In the genomic region with DNA sequence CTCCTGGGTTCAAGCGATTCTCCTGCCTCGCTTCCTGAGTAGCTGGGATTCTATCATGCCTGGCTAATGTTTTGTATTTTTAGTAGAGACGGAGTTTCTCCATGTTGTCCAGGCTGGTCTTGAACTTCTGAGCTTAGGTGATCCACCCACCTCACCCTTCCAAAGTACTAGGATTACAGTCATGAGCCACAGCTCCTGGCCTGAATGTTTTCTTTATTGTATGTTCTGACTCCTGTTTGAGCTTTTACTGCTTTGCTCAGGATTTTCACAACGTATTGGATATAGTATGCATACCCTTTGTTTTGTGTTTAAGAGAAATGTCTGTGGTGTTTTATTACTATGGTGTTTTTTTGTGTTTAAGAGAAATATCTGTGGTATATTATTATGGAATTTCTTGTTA, we compare ENCODE assay signal across 10 cellular contexts. TPM values are rescaled to one million over a fixed set of nuclear protein-coding genes. Genes with fewer than 3 reads are reported as not detected.
A peak's percentile ranks its signal among the peaks of the same experiment; 100 is the strongest.
DNase-seq lines count a peak whose midpoint lies in the region; ATAC-seq, FAIRE-seq and TF ChIP-seq lines count a peak whose summit lies in the region.
"Had no signal": no experiment of that assay in that cellular context is flagged by ENCODE, and none has a peak within 500 bp of the region (broad histone marks: within the 10 kb centered on the region; RNA-seq: fewer than 3 reads in every experiment).

No MANE protein-coding gene starts in this region.

- no TSS peak for BruUV-seq in GM12878 (replicated peaks; lab: Mats Ljungman, UMichigan)

- peak overlapping the region; percentile 6 to 85 (median 68) for H3K4me3 Mint-ChIP-seq in CD4-positive, alpha-beta memory T cell
- peak overlapping the region; percentile 86 for H3K4me3 Mint-ChIP-seq in natural killer cell treated with Interleukin-12 subunit alpha and Interleukin-12 subunit beta and Interleukin-15 and Interleukin-18, amount 100 ng/mL, for 72 hours

- H3K36me3 Mint-ChIP-seq in CD4-positive, alpha-beta memory T cell, result peaks cover 4 to 25% of the 10 kb centered on the region in 2 donors
- H3K36me3 Mint-ChIP-seq in natural killer cell treated with Interleukin-12 subunit alpha and Interleukin-12 subunit beta and Interleukin-15 and Interleukin-18, amount 100 ng/mL, for 72 hours, result peaks cover 10% of the 10 kb centered on the region

- no peaks in the 10 kb centered on the region for H3K9me3 ChIP-seq in CD4-positive, alpha-beta memory T cell (ENCODE audit: control insufficient read depth in 1 of 2, low read length in 2 of 2)
- peaks cover 2% of the 10 kb centered on the region; the same call in 1 of the 2 replicates for H3K9me3 ChIP-seq in HAP-1
- H3K9me3 ChIP-seq in GM12878 (replicated peaks; ENCODE audit: control insufficient read depth, insufficient read depth, low read length), result peaks cover 28% of the 10 kb centered on the region
- H3K9me3 ChIP-seq in gastrocnemius medialis, result no peaks in the 10 kb centered on the region

- H3K27ac ChIP-seq in CD4-positive, alpha-beta memory T cell (ENCODE audit: low read depth, low read length), result peak overlapping the region; percentile 39
- H3K27ac ChIP-seq in GM12878 (ENCODE audit: control insufficient read depth, insufficient read depth) (peak overlapping the region; percentile 77; the same call in 1 of the 2 replicates), gastrocnemius medialis (no peak overlapping the region)

- peaks cover 95% of the 10 kb centered on the region for H3K79me2 ChIP-seq in GM12878 (ENCODE audit: control insufficient read depth, insufficient read depth, low read length)

- SMC1A ChIA-PET in GM12878 (lab: Charles Lee; ENCODE audit: uncharacterized antibody, unreplicated experiment), result interaction anchor here (0.7 to 2.7 kb wide), 12 partner anchors 8 to 218 kb away, joined by 4 to 29 read pairs (median 8); a partner anchor contains a TSS

- H3K36me3 ChIP-seq in CD4-positive, alpha-beta memory T cell (ENCODE audit: insufficient read depth, low read length), result no peaks in the 10 kb centered on the region
- H3K36me3 ChIP-seq in HAP-1 (replicated peaks) (no peaks in the 10 kb centered on the region), GM12878 (ENCODE audit: control insufficient read depth in 2 of 2, insufficient read depth in 2 of 2, low read length in 1 of 2) (no peaks in the 10 kb centered on the region), H7 (replicated peaks; ENCODE audit: control insufficient read depth, insufficient read depth, low read length) (no peaks in the 10 kb centered on the region; the same call in 1 of the 2 replicates), gastrocnemius medialis (no peaks in the 10 kb centered on the region)
- H3K36me3 ChIP-seq: tibial artery had no signal

- WGBS in GM12878 (ENCODE audit: insufficient coverage, insufficient replicate concordance, low lambda C conversion rate, missing lambda C conversion rate), result 56% methylated on average over 2 of the region's 4 CpGs

- H3K4me1 Mint-ChIP-seq in CD4-positive, alpha-beta memory T cell, result peaks cover 49 to 82% (median 71%) of the 10 kb centered on the region in 4 donors
- peaks cover 54 to 71% of the 10 kb centered on the region in 2 donors for H3K4me1 Mint-ChIP-seq in natural killer cell treated with Interleukin-12 subunit alpha and Interleukin-12 subunit beta and Interleukin-15 and Interleukin-18, amount 100 ng/mL, for 72 hours (ENCODE audit: low read depth in 2 of 2)

- no peak overlapping the region for H3K9ac ChIP-seq in GM12878 (ENCODE audit: control insufficient read depth, insufficient read depth, low read length)

- H3K4me3 ChIP-seq in CD4-positive, alpha-beta memory T cell (ENCODE audit: low read length in 2 of 2), result no peak overlapping the region
- H3K4me3 ChIP-seq in HAP-1 (no peak overlapping the region), GM12878 (no peak overlapping the region), H7 (ENCODE audit: insufficient read depth, low read depth, low read length) (no peak overlapping the region), gastrocnemius medialis (no peak overlapping the region)
- H3K4me3 ChIP-seq: tibial artery had no signal

- no peak for TF ChIP-seq POLR2A in GM12878 (IDR thresholded peaks at IDR 0.05; ENCODE audit: low read depth, low read length)
- TF ChIP-seq POLR2A in gastrocnemius medialis (IDR thresholded peaks at IDR 0.05), result no peak

- TF ChIP-seq EP300 in GM12878 (IDR thresholded peaks at IDR 0.05; ENCODE audit: borderline replicate concordance in 1 of 2, control insufficient read depth in 1 of 2, low read depth in 2 of 2, low read length in 2 of 2), result no peak

- peak overlapping the region; percentile 62 to 95 (median 91) for H3K27ac Mint-ChIP-seq in CD4-positive, alpha-beta memory T cell
- H3K27ac Mint-ChIP-seq in natural killer cell treated with Interleukin-12 subunit alpha and Interleukin-12 subunit beta and Interleukin-15 and Interleukin-18, amount 100 ng/mL, for 72 hours, result peak overlapping the region; percentile 84 to 93

- no peak overlapping the region for H2AFZ ChIP-seq in GM12878 (ENCODE audit: control insufficient read depth, low read depth, low read length)

- no peak for DNase-seq in CD4-positive, alpha-beta memory T cell
- DNase-seq in HAP-1 (ENCODE audit: low spot score in 2 of 2) (peak; percentile 19 to 54), GM12878 (ENCODE audit: low read depth, low spot score) (no peak), H7 (no peak), gastrocnemius medialis (no peak)
- no peak for DNase-seq in natural killer cell treated with Interleukin-12 subunit alpha and Interleukin-12 subunit beta and Interleukin-15 and Interleukin-18, amount 100 ng/mL, for 72 hours (ENCODE audit: low spot score)
- DNase-seq: NCI-H1417 treated with DMSO at 0.1 percent for 48 hours, T-helper 9 cell, tibial artery had no signal

- H3K4me1 ChIP-seq in CD4-positive, alpha-beta memory T cell (ENCODE audit: insufficient read depth, low read length), result peaks cover 98% of the 10 kb centered on the region
- H3K4me1 ChIP-seq in HAP-1, result peaks cover 20% of the 10 kb centered on the region
- peaks cover 3% of the 10 kb centered on the region; the same call in 1 of the 2 replicates for H3K4me1 ChIP-seq in GM12878 (ENCODE audit: control insufficient read depth, insufficient read depth, low read length)
- peaks cover 20 to 24% of the 10 kb centered on the region in 2 donors for H3K4me1 ChIP-seq in gastrocnemius medialis

- H4K20me1 ChIP-seq in GM12878 (ENCODE audit: control insufficient read depth, insufficient read depth), result no peaks in the 10 kb centered on the region

- FAIRE-seq in GM12878 (lab: Jason Lieb, UNC), result no peak

- CTCF ChIA-PET in CD4-positive, alpha-beta memory T cell (lab: Charles Lee; ENCODE audit: partially characterized antibody), result interaction anchor here (1.0 to 2.9 kb wide), 6 partner anchors 8 to 37 kb away, joined by 5 to 14 read pairs (median 8); a partner anchor contains a TSS
- CTCF ChIA-PET in GM12878 (lab: Yijun Ruan, JAX), result interaction anchor here (1.2 to 3.0 kb wide), 3 partner anchors 9 to 37 kb away, joined by 5 to 11 read pairs (median 8); a partner anchor contains a TSS

- H3K4me2 ChIP-seq in GM12878 (ENCODE audit: control insufficient read depth, insufficient read depth), result no peak overlapping the region

- POLR2A ChIA-PET in CD4-positive, alpha-beta memory T cell (lab: Charles Lee; ENCODE audit: partially characterized antibody), result interaction anchor here (1.3 to 4.2 kb wide), 12 partner anchors 9 to 368 kb away, joined by 3 to 44 read pairs (median 6); a partner anchor contains a TSS
- POLR2A ChIA-PET in GM12878 (lab: Charles Lee), result interaction anchor here (0.8 to 1.8 kb wide), 7 partner anchors 8 to 49 kb away, joined by 3 to 6 read pairs (median 3); no protein-coding TSS in a partner anchor

- RAD21 ChIA-PET in GM12878 (lab: Charles Lee; ENCODE audit: unreplicated experiment), result interaction anchor here (0.8 to 3.3 kb wide), 9 partner anchors 8 to 165 kb away, joined by 3 to 21 read pairs (median 4); a partner anchor contains a TSS

- ATAC-seq in GM12878, result 0 out of 3 replicates have a peak, but pooled peaks have one; percentile 7
- ATAC-seq in natural killer cell treated with Interleukin-12 subunit alpha and Interleukin-12 subunit beta and Interleukin-15 and Interleukin-18, amount 100 ng/mL, for 72 hours, result no peak
- no peak for ATAC-seq in gastrocnemius medialis
- no peak for ATAC-seq in HG02588 (IDR thresholded peaks at IDR 0.05; ENCODE audit: unreplicated experiment)

- no peaks in the 10 kb centered on the region for H3K9me3 Mint-ChIP-seq in CD4-positive, alpha-beta memory T cell
- no peaks in the 10 kb centered on the region for H3K9me3 Mint-ChIP-seq in natural killer cell treated with Interleukin-12 subunit alpha and Interleukin-12 subunit beta and Interleukin-15 and Interleukin-18, amount 100 ng/mL, for 72 hours

- no peak for TF ChIP-seq RAD21 in GM12878 (IDR thresholded peaks at IDR 0.05; ENCODE audit: insufficient read depth, low read depth, low read length)

- H3K27me3 Mint-ChIP-seq in CD4-positive, alpha-beta memory T cell, result no peaks in the 10 kb centered on the region
- H3K27me3 Mint-ChIP-seq in natural killer cell treated with Interleukin-12 subunit alpha and Interleukin-12 subunit beta and Interleukin-15 and Interleukin-18, amount 100 ng/mL, for 72 hours, result no peaks in the 10 kb centered on the region

- in situ Hi-C loops in HAP-1 (cut with MboI; ENCODE audit: low sequenced_read_pairs), result no loop called here
- in situ Hi-C loops in GM12878 (cut with MboI), result no loop called here
- in situ Hi-C loops in gastrocnemius medialis (cut with MboI; ENCODE audit: low sequenced_read_pairs in 4 of 4), result no loop called here

- no peaks in the 10 kb centered on the region for H3K27me3 ChIP-seq in CD4-positive, alpha-beta memory T cell (ENCODE audit: insufficient read depth, low read length)
- no peaks in the 10 kb centered on the region for H3K27me3 ChIP-seq in HAP-1 (ENCODE audit: low read depth)
- no peaks in the 10 kb centered on the region for H3K27me3 ChIP-seq in GM12878 (replicated peaks in 1 of 2; ENCODE audit: control insufficient read depth in 2 of 2, insufficient read depth in 2 of 2, low read length in 1 of 2)
- H3K27me3 ChIP-seq in H7 (ENCODE audit: control insufficient read depth, insufficient read depth, low read length), result no peaks in the 10 kb centered on the region
- H3K27me3 ChIP-seq in gastrocnemius medialis, result no peaks in the 10 kb centered on the region
- H3K27me3 ChIP-seq: tibial artery had no signal

- intact Hi-C loops in CD4-positive, alpha-beta memory T cell (cut with micrococcal nuclease), result no loop called here
- intact Hi-C loops in GM12878 (cut with micrococcal nuclease; ENCODE audit: unreplicated experiment) (no loop called here), gastrocnemius medialis (cut with DNase I; ENCODE audit: low total_unique reads) (no loop called here)

- TF ChIP-seq CTCF in GM12878 (IDR thresholded peaks at IDR 0.05 in 2 of 3, conservative IDR thresholded peaks at IDR 0.05 in 1 of 3; ENCODE audit: control insufficient read depth in 2 of 3, extremely low read depth in 1 of 3, insufficient read depth in 1 of 3, low read depth in 3 of 3, low read length in 3 of 3) (no peak), gastrocnemius medialis (IDR thresholded peaks at IDR 0.05 in 4 of 5, conservative IDR thresholded peaks at IDR 0.05 in 1 of 5) (no peak)

RNA-seq across cellular contexts. Expression of a gene that starts 37.2 kb away (rescaled TPM):
- 100 to 1,000 TPM; 209 to 223 TPM for total RNA-seq in CD4-positive, alpha-beta memory T cell
- polyA plus RNA-seq in CD4-positive, alpha-beta memory T cell, result 100 to 1,000 TPM in 1 of 2 donors, 10 to 100 TPM in 1; 87.3 to 103 TPM
- total RNA-seq in GM12878 (2013; cell fraction: nucleolus; rRNA removed), result 252 TPM in 2 replicates
- 27.8 and 34.7 TPM in 2 replicates for total RNA-seq in GM12878 (2014; rRNA removed)
- total RNA-seq in GM12878 (2014; rRNA removed; fragmentation: Illumina TruSeq; extraction: Trizol), result 44.0 and 47.4 TPM in 2 replicates
- total RNA-seq in GM12878 (2021), result 60.7 and 66.6 TPM in 2 replicates
- polyA plus RNA-seq in GM12878 (2011; ENCODE audit: low read depth), result 10.0 TPM
- 19.6 and 25.2 TPM in 2 replicates for polyA plus RNA-seq in GM12878 (2011; rRNA removed)
- 15.2 and 23.1 TPM in 2 replicates for polyA plus RNA-seq in GM12878 (2011; cell fraction: cytosol; rRNA removed)
- polyA plus RNA-seq in GM12878 (2011; cell fraction: nucleus; rRNA removed), result 26.1 and 31.8 TPM in 2 replicates
- 12.7 and 12.8 TPM in 2 replicates for polyA plus RNA-seq in GM12878 (2012)
- polyA plus RNA-seq in GM12878 (2014; fragmentation: Illumina TruSeq; extraction: Trizol), result 31.9 and 39.3 TPM in 2 replicates
- 1 to 10 TPM; 6.2 to 8.1 TPM for polyA plus RNA-seq in GM12878 (2014; fragmentation: Nextera tagmentation; extraction: Ambion mirVana)
- 14.7 and 15.1 TPM in 2 replicates for polyA plus RNA-seq in GM12878 (2014; rRNA removed)
- polyA plus RNA-seq in GM12878 (2016; fragmentation: Nextera tagmentation; extraction: Ambion mirVana), result 10 to 100 TPM; 30.7 to 33.0 TPM
- 69.3 and 72.3 TPM in 2 replicates for polyA minus RNA-seq in GM12878 (2011; rRNA and poly(A)+ RNA removed)
- 30.3 and 30.6 TPM in 2 replicates for polyA minus RNA-seq in GM12878 (2011; cell fraction: cytosol; rRNA and poly(A)+ RNA removed)
- polyA minus RNA-seq in GM12878 (2011; cell fraction: nucleus; rRNA and poly(A)+ RNA removed), result 51.4 and 78.9 TPM in 2 replicates
- total RNA-seq in natural killer cell treated with Interleukin-12 subunit alpha and Interleukin-12 subunit beta and Interleukin-15 and Interleukin-18, amount 100 ng/mL, for 72 hours, result 100 to 1,000 TPM in 1 of 2 donors, 10 to 100 TPM in 1; 85.3 to 107 TPM
- total RNA-seq in H7 (2014; rRNA removed; shearing (Covaris generic)), result 19.5 and 26.2 TPM in 2 replicates
- total RNA-seq in gastrocnemius medialis, result 10 to 100 TPM; 15.9 to 42.2 (median 30.7) TPM

Comparison
In these comparisons a context has a peak if more than half of its experiments do, and no peak if none do; other contexts are left out.
1. DNase-seq: peak in HAP-1 (2 of 2); none in CD4-positive, alpha-beta memory T cell (0 of 5), GM12878 (single experiment), natural killer cell treated with Interleukin-12 subunit alpha and Interleukin-12 subunit beta and Interleukin-15 and Interleukin-18, amount 100 ng/mL, for 72 hours (single experiment), H7 (single experiment) and gastrocnemius medialis (0 of 2).
2. H3K27ac ChIP-seq: peak in CD4-positive, alpha-beta memory T cell (single experiment) and GM12878 (single experiment); none in gastrocnemius medialis (0 of 4).